Comparison of ENCODE assay signal across 15 cellular contexts in genomic region chr3:3260870-3261269, GRCh38.
"Had no signal": no experiment of that assay in that cellular context is flagged by ENCODE, and none has a peak within 500 bp of the region (broad histone marks: within the 10 kb centered on the region; RNA-seq: fewer than 3 reads in every experiment).

No MANE protein-coding gene starts in this region.

- H3K27ac Mint-ChIP-seq: activated CD4-positive, alpha-beta T cell treated with anti-CD3 and anti-CD28 coated beads for 36 hours; activated T-helper 2 cell treated with anti-CD3 and anti-CD28 coated beads, Interferon-gamma antibody, Interleukin-2, Interleukin-4, amounts not matched to agents 10 μg/mL and 5 μg/mL and 100 μg/mL, durations not matched to agents 14 hours and 24 hours and 36 hours; nephron progenitor cell had no signal

- H3K4me3 ChIP-seq: body of pancreas, coronary artery, heart left ventricle, left lung, sigmoid colon, thyroid gland, uterus had no signal

- H3K4me1 Mint-ChIP-seq: activated CD4-positive, alpha-beta T cell treated with anti-CD3 and anti-CD28 coated beads for 36 hours; nephron progenitor cell had no signal

- H3K36me3 ChIP-seq: heart left ventricle, left lung, sigmoid colon, thyroid gland, uterus had no signal

- H3K9me3 Mint-ChIP-seq: activated T-helper 2 cell treated with anti-CD3 and anti-CD28 coated beads, Interferon-gamma antibody, Interleukin-2, Interleukin-4, amounts not matched to agents 10 μg/mL and 5 μg/mL and 100 μg/mL, durations not matched to agents 14 hours and 24 hours and 36 hours; nephron progenitor cell had no signal

- DNase-seq: activated CD4-positive, alpha-beta T cell treated with anti-CD3 and anti-CD28 coated beads for 36 hours; activated naive CD4-positive, alpha-beta T cell treated with anti-CD3 and anti-CD28 coated beads, Interleukin-2, amount 50 U/mL, for 16 hours; amniotic stem cell; body of pancreas; central memory CD4-positive, alpha-beta T cell; effector CD8-positive, alpha-beta T cell; heart left ventricle; left lung; nephron progenitor cell; sigmoid colon; stimulated activated CD4-positive, alpha-beta T cell treated with anti-CD3 and anti-CD28 coated beads, Interleukin-2, amount 100 ng/mL, for 48 hours; thyroid gland; uterus had no signal

- H3K27me3 ChIP-seq: body of pancreas, left lung, sigmoid colon, thyroid gland, uterus had no signal

- ATAC-seq: activated CD4-positive, alpha-beta T cell treated with anti-CD3 and anti-CD28 coated beads for 36 hours; body of pancreas; heart left ventricle; left lung had no signal

- H3K4me3 Mint-ChIP-seq: activated CD4-positive, alpha-beta T cell treated with anti-CD3 and anti-CD28 coated beads for 36 hours; nephron progenitor cell had no signal
